In genomic region chr5:124631874-124632550, GRCh38 we compare ENCODE assay signal across 17 cellular contexts.
DNase-seq lines count a peak whose midpoint lies in the region; ATAC-seq and TF ChIP-seq lines count a peak whose summit lies in the region.
"Had no signal": no experiment of that assay in that cellular context is flagged by ENCODE, and none has a peak within 500 bp of the region (broad histone marks: within the 10 kb centered on the region; RNA-seq: fewer than 3 reads in every experiment).

No MANE protein-coding gene starts in this region.

- H3K9me3 ChIP-seq in neural progenitor cell (ENCODE audit: low read depth) = no peaks in the 10 kb centered on the region
- H3K9me3 ChIP-seq: thyroid gland had no signal

- H3K27ac Mint-ChIP-seq in neural progenitor cell = peak overlapping the region; percentile 54
- H3K27ac Mint-ChIP-seq: activated CD8-positive, alpha-beta memory T cell treated with anti-CD3 and anti-CD28 coated beads, Interleukin-2, amount 10 ng/mL, durations not matched to agents 7 days and 5 days; T-helper 2 cell treated with Interferon-gamma antibody and Interleukin-4, amounts not matched to agents 5 μg/mL and 100 μg/mL, for 36 hours had no signal

- ATAC-seq in GM18868 (IDR thresholded peaks at IDR 0.05; ENCODE audit: unreplicated experiment) (peak; percentile 25), left ventricle myocardium superior (no peak)
- ATAC-seq: activated CD4-positive, CD25-positive, alpha-beta regulatory T cell treated with anti-CD3 and anti-CD28 coated beads, Interleukin-2, amount 50 U/mL, for 24 hours; activated CD8-positive, alpha-beta memory T cell treated with anti-CD3 and anti-CD28 coated beads, Interleukin-2, amount 10 ng/mL, durations not matched to agents 7 days and 5 days; esophagus mucosa; sciatic nerve had no signal

- peaks cover 30% of the 10 kb centered on the region for H3K36me3 Mint-ChIP-seq in neural progenitor cell
- H3K36me3 Mint-ChIP-seq: activated CD8-positive, alpha-beta memory T cell treated with anti-CD3 and anti-CD28 coated beads, Interleukin-2, amount 10 ng/mL, durations not matched to agents 7 days and 5 days had no signal

- H3K4me3 ChIP-seq in cardiac fibroblast (replicated peaks in 1 of 2; ENCODE audit: low read depth in 2 of 2, low read length in 2 of 2) = no peak overlapping the region
- H3K4me3 ChIP-seq in neural progenitor cell = no peak overlapping the region
- H3K4me3 ChIP-seq: SJSA1, thyroid gland had no signal

- H3K4me3 Mint-ChIP-seq in neural progenitor cell = no peak overlapping the region
- H3K4me3 Mint-ChIP-seq: activated CD8-positive, alpha-beta memory T cell treated with anti-CD3 and anti-CD28 coated beads, Interleukin-2, amount 10 ng/mL, durations not matched to agents 7 days and 5 days; T-helper 2 cell treated with Interferon-gamma antibody and Interleukin-4, amounts not matched to agents 5 μg/mL and 100 μg/mL, for 36 hours had no signal

- DNase-seq in NCI-H1436 (lab: John Stamatoyannopoulos, UW) (peak; percentile 29), cardiac fibroblast (ENCODE audit: low read depth in 2 of 2) (peak; percentile 13 to 29), neural progenitor cell (ENCODE audit: low spot score) (peak; percentile 71), DMS 273 (lab: John Stamatoyannopoulos, UW; ENCODE audit: unreplicated experiment) (no peak), left ventricle myocardium superior (no peak), head of caudate nucleus (no peak)
- DNase-seq in stimulated activated CD4-positive, alpha-beta T cell treated with anti-CD3 and anti-CD28 coated beads, Interleukin-1b, Interleukin-23, amount 100 ng/mL, for 48 hours = no peak
- DNase-seq: activated CD8-positive, alpha-beta memory T cell treated with anti-CD3 and anti-CD28 coated beads, Interleukin-2, amount 10 ng/mL, durations not matched to agents 7 days and 5 days; activated naive CD4-positive, alpha-beta T cell treated with Interleukin-2 at 50 U/mL for 16 hours; Calu3 had no signal

- intact Hi-C loops in left ventricle myocardium superior (cut with micrococcal nuclease) = no loop called here
- intact Hi-C loops in head of caudate nucleus (cut with DNase I) = no loop called here

- H3K9me3 Mint-ChIP-seq in neural progenitor cell = no peaks in the 10 kb centered on the region
- H3K9me3 Mint-ChIP-seq: T-helper 2 cell treated with Interferon-gamma antibody and Interleukin-4, amounts not matched to agents 5 μg/mL and 100 μg/mL, for 36 hours had no signal

- H3K4me1 ChIP-seq in neural progenitor cell = peaks cover 13% of the 10 kb centered on the region
- H3K4me1 ChIP-seq: thyroid gland had no signal

- H3K27me3 ChIP-seq in neural progenitor cell = no peaks in the 10 kb centered on the region
- H3K27me3 ChIP-seq: SJSA1, thyroid gland had no signal

- H3K4me2 ChIP-seq in neural progenitor cell = no peak overlapping the region

- no peak overlapping the region for H3K9ac ChIP-seq in neural progenitor cell

- peaks cover 6% of the 10 kb centered on the region for H4K20me1 ChIP-seq in neural progenitor cell (ENCODE audit: low read depth)

- peak overlapping the region; percentile 46 for H3K27ac ChIP-seq in neural progenitor cell
- H3K27ac ChIP-seq: SJSA1, thyroid gland had no signal

- H3K4me1 Mint-ChIP-seq in neural progenitor cell = peaks cover 59% of the 10 kb centered on the region
- H3K4me1 Mint-ChIP-seq: activated CD8-positive, alpha-beta memory T cell treated with anti-CD3 and anti-CD28 coated beads, Interleukin-2, amount 10 ng/mL, durations not matched to agents 7 days and 5 days had no signal

- no peak overlapping the region for H2AFZ ChIP-seq in neural progenitor cell (replicated peaks)

- peaks cover 17% of the 10 kb centered on the region for H3K27me3 Mint-ChIP-seq in neural progenitor cell (ENCODE audit: insufficient read depth, low read depth)
- H3K27me3 Mint-ChIP-seq: activated CD8-positive, alpha-beta memory T cell treated with anti-CD3 and anti-CD28 coated beads, Interleukin-2, amount 10 ng/mL, durations not matched to agents 7 days and 5 days had no signal

- H3K36me3 ChIP-seq in neural progenitor cell = peaks cover 8% of the 10 kb centered on the region
- H3K36me3 ChIP-seq: SJSA1, thyroid gland had no signal

- TF ChIP-seq CTCF in cardiac fibroblast (IDR thresholded peaks at IDR 0.05; ENCODE audit: low read depth, low read length) = peak; percentile 11
- peak; percentile 36 for TF ChIP-seq CTCF in neural progenitor cell (IDR thresholded peaks at IDR 0.05)

- H3K79me2 ChIP-seq in neural progenitor cell (ENCODE audit: low read depth) = peaks cover 8% of the 10 kb centered on the region

- H3F3A ChIP-seq in neural progenitor cell (ENCODE audit: low read depth) = peaks cover 33% of the 10 kb centered on the region

Comparison
In these comparisons a context has a peak if more than half of its experiments do, and no peak if none do; other contexts are left out.
1. DNase-seq: peak in NCI-H1436 (single experiment), cardiac fibroblast (2 of 2) and neural progenitor cell (single experiment); none in DMS 273 (single experiment), left ventricle myocardium superior (single experiment), stimulated activated CD4-positive, alpha-beta T cell treated with anti-CD3 and anti-CD28 coated beads, Interleukin-1b, Interleukin-23, amount 100 ng/mL, for 48 hours (single experiment) and head of caudate nucleus (0 of 42).